In genomic region chr15:79450648-79451047, GRCh38 we compare ENCODE assay signal across 17 cellular contexts. TPM values are rescaled to one million over a fixed set of nuclear protein-coding genes. Genes with fewer than 3 reads are reported as not detected.
DNase-seq lines count a peak whose midpoint lies in the region; ATAC-seq and TF ChIP-seq lines count a peak whose summit lies in the region.
"Had no signal": no experiment of that assay in that cellular context is flagged by ENCODE, and none has a peak within 500 bp of the region (broad histone marks: within the 10 kb centered on the region; RNA-seq: fewer than 3 reads in every experiment).

No MANE protein-coding gene starts in this region.

- peaks cover 16% of the 10 kb centered on the region for H3K36me3 Mint-ChIP-seq in glutamatergic neuron (ENCODE audit: unreplicated experiment)
- H3K36me3 Mint-ChIP-seq: CD4-positive, CD25-positive, alpha-beta regulatory T cell had no signal

- peaks cover 6% of the 10 kb centered on the region for H3K9me3 ChIP-seq in RWPE2 (ENCODE audit: severe bottlenecking)
- H3K9me3 ChIP-seq in psoas muscle, result no peaks in the 10 kb centered on the region

- POLR2A ChIA-PET in HEK293T (lab: Yijun Ruan, JAX), result no interaction called here

- no peaks in the 10 kb centered on the region for H3K36me3 ChIP-seq in RWPE2 (ENCODE audit: low read depth)
- H3K36me3 ChIP-seq in psoas muscle (ENCODE audit: insufficient read depth in 1 of 2, low read depth in 1 of 2), result no peaks in the 10 kb centered on the region

- ATAC-seq in RWPE2 (ENCODE audit: low read depth) (no peak), psoas muscle (no peak), omental fat pad (ENCODE audit: low FRiP score) (no peak)
- ATAC-seq: activated CD8-positive, alpha-beta T cell treated with anti-CD3 and anti-CD28 coated beads, Interleukin-2, amount 10 ng/mL, durations not matched to agents 7 days and 5 days; left ventricle myocardium superior; stimulated activated naive CD8-positive, alpha-beta T cell treated with anti-CD3 and anti-CD28 coated beads, Interleukin-15, Interleukin-2, amounts not matched to agents 100 U/mL and 50 U/mL, for 24 hours had no signal

- H3K4me1 Mint-ChIP-seq in glutamatergic neuron (ENCODE audit: low read depth, unreplicated experiment), result peaks cover 6% of the 10 kb centered on the region
- H3K4me1 Mint-ChIP-seq: CD4-positive, CD25-positive, alpha-beta regulatory T cell had no signal

- H3K27ac ChIP-seq in RWPE2 (ENCODE audit: poor library complexity, severe bottlenecking) (no peak overlapping the region), psoas muscle (no peak overlapping the region)
- H3K27ac ChIP-seq: coronary artery, PC-9 had no signal

- H3K27me3 Mint-ChIP-seq in glutamatergic neuron (ENCODE audit: unreplicated experiment), result no peaks in the 10 kb centered on the region

- CTCF ChIA-PET in HEK293T (lab: Yijun Ruan, JAX), result interaction anchor here (0.6 to 2.6 kb wide), 3 partner anchors 9 to 145 kb away, joined by 3 to 11 read pairs (median 7); no protein-coding TSS in a partner anchor

- DNase-seq in AG09309 (ENCODE audit: low read depth), result no peak
- no peak for DNase-seq in HEK293T (ENCODE audit: extremely low spot score)
- DNase-seq in RWPE2 (ENCODE audit: low spot score), result no peak
- no peak for DNase-seq in glutamatergic neuron
- no peak for DNase-seq in HK-2 (ENCODE audit: unreplicated experiment)
- no peak for DNase-seq in psoas muscle
- DNase-seq in omental fat pad (ENCODE audit: low spot score), result no peak
- no peak for DNase-seq in cerebellum (ENCODE audit: low spot score)
- DNase-seq: activated CD8-positive, alpha-beta T cell treated with anti-CD3 and anti-CD28 coated beads, Interleukin-2, amount 10 ng/mL, durations not matched to agents 7 days and 5 days; activated naive CD4-positive, alpha-beta T cell treated with Interleukin-2 at 50 U/mL for 16 hours; CD4-positive, CD25-positive, alpha-beta regulatory T cell; foreskin melanocyte; left ventricle myocardium superior; occipital lobe; PC-9; stimulated activated naive CD8-positive, alpha-beta T cell treated with anti-CD3 and anti-CD28 coated beads, Interleukin-15, Interleukin-2, amounts not matched to agents 100 U/mL and 50 U/mL, for 24 hours had no signal

- H3K27ac Mint-ChIP-seq in glutamatergic neuron (ENCODE audit: unreplicated experiment), result no peak overlapping the region
- H3K27ac Mint-ChIP-seq: activated CD8-positive, alpha-beta T cell treated with anti-CD3 and anti-CD28 coated beads, Interleukin-2, amount 10 ng/mL, durations not matched to agents 7 days and 5 days; CD4-positive, CD25-positive, alpha-beta regulatory T cell had no signal

- no peak overlapping the region for H3K4me3 ChIP-seq in AG09309 (ENCODE audit: control insufficient read depth, low read depth, low read length)
- H3K4me3 ChIP-seq in RWPE2 (ENCODE audit: severe bottlenecking), result no peak overlapping the region
- no peak overlapping the region for H3K4me3 ChIP-seq in psoas muscle
- H3K4me3 ChIP-seq: coronary artery, PC-9 had no signal

- intact Hi-C loops in psoas muscle (cut with DNase I), result no loop called here

- H3K4me1 ChIP-seq in RWPE2 (ENCODE audit: insufficient read depth, poor library complexity, severe bottlenecking), result no peaks in the 10 kb centered on the region
- H3K4me1 ChIP-seq in psoas muscle, result no peaks in the 10 kb centered on the region

- H3K9me3 Mint-ChIP-seq in glutamatergic neuron (ENCODE audit: unreplicated experiment), result no peaks in the 10 kb centered on the region

- TF ChIP-seq CTCF in AG09309 (IDR thresholded peaks at IDR 0.05; ENCODE audit: control insufficient read depth, insufficient read depth, low read depth, low read length, missing control alignments) (peak; percentile 34), RWPE2 (IDR thresholded peaks at IDR 0.05; ENCODE audit: poor library complexity, severe bottlenecking) (peak; percentile 31), glutamatergic neuron (IDR thresholded peaks at IDR 0.05; ENCODE audit: partially characterized antibody, unreplicated experiment) (peak; percentile 45), psoas muscle (IDR thresholded peaks at IDR 0.05) (no peak), omental fat pad (IDR thresholded peaks at IDR 0.05) (no peak)

- no peak overlapping the region for H3K4me3 Mint-ChIP-seq in glutamatergic neuron (ENCODE audit: unreplicated experiment)
- H3K4me3 Mint-ChIP-seq: activated CD8-positive, alpha-beta T cell treated with anti-CD3 and anti-CD28 coated beads, Interleukin-2, amount 10 ng/mL, durations not matched to agents 7 days and 5 days; CD4-positive, CD25-positive, alpha-beta regulatory T cell had no signal

- WGBS in psoas muscle, 3 donors, result 77 to 92% (median 83%) methylated on average over 3 of the region's 3 CpGs

- H3K27me3 ChIP-seq in RWPE2 (ENCODE audit: insufficient read depth, poor library complexity, severe bottlenecking) (peaks cover 20% of the 10 kb centered on the region), psoas muscle (ENCODE audit: insufficient read depth in 3 of 3, low read length in 2 of 3) (peaks cover 0 to 5% (median 0%) of the 10 kb centered on the region in 3 donors)

TF ChIP-seq in HEK293T, 16 proteins besides CTCF, POLR2A, EP300 and RAD21:
- TF ChIP-seq ARNT (IDR thresholded peaks at IDR 0.05), result no peak
- no peak for TF ChIP-seq L3MBTL2 (conservative IDR thresholded peaks at IDR 0.05)
- TF ChIP-seq PKNOX1 (IDR thresholded peaks at IDR 0.05), result peak; percentile 81
- TF ChIP-seq SP1 (IDR thresholded peaks at IDR 0.05), result no peak
- TF ChIP-seq FOXK2 (IDR thresholded peaks at IDR 0.05), result no peak
- TF ChIP-seq BHLHE40 (IDR thresholded peaks at IDR 0.05; ENCODE audit: borderline replicate concordance), result no peak
- no peak for TF ChIP-seq TARDBP (IDR thresholded peaks at IDR 0.05)
- no peak for TF ChIP-seq ZNF384 (IDR thresholded peaks at IDR 0.05)
TF ChIP-seq in HEK293T: peak in this region for 1.

RNA-seq across cellular contexts. Expression of gene MINAR1, which starts 18.5 kb away (rescaled TPM):
- total RNA-seq in glutamatergic neuron (ENCODE audit: unreplicated experiment), result 8.5 TPM
- total RNA-seq in psoas muscle, result under 1 TPM in 3 of 4 donors, not detected in 1; 0.10 to 0.20 (median 0.11) TPM
- under 1 TPM; 0.03 to 0.23 (median 0.07) TPM for polyA plus RNA-seq in psoas muscle
- total RNA-seq in omental fat pad, result under 1 TPM; 0.24 to 0.47 (median 0.42) TPM
- total RNA-seq in cerebellum, result 17.7 TPM

Comparison
In these comparisons a context has a peak if more than half of its experiments do, and no peak if none do; other contexts are left out.
1. CTCF ChIP-seq: peak in AG09309 (single experiment), RWPE2 (single experiment) and glutamatergic neuron (single experiment); none in psoas muscle (single experiment) and omental fat pad (0 of 3).